ENCODE assay signal across 1 cellular context in the genomic region with DNA sequence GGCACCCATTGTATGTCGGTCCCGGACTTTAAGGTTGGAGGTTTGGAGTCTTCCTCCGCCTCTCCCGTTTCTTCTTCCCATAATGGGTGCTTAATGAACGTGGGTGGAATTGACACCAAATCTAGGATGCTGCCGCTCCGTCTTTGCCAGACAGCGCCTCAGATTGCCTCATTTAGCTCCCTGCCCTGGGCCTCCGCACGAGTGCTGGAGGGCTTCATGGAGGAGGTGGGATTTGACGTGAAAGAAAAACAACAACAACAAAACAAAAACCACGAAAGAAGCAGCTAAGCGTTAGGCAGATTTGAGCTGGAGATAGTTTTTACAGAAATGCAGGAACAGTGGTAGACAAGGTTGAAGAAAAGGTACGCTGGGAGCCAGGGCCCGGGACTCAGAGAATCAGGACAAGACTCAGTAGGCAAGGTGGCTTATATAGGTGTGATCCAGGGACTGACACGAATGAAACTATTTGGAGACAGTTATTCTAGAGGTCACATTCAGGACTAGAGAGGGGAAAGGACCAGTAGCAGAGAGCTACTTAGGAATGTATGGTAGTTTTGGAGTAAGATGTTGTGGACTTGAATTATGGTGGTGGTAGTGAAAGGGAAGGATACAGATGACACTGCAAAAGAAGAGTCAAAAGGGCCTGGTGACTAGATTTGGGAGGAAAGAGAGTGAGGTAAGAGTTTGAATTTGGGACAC.
TF ChIP-seq lines count a peak whose summit lies in the region.

No MANE protein-coding gene starts in this region.

TF ChIP-seq in H1, 55 proteins besides CTCF, POLR2A, EP300 and RAD21:
- TF ChIP-seq, protein P1, sequence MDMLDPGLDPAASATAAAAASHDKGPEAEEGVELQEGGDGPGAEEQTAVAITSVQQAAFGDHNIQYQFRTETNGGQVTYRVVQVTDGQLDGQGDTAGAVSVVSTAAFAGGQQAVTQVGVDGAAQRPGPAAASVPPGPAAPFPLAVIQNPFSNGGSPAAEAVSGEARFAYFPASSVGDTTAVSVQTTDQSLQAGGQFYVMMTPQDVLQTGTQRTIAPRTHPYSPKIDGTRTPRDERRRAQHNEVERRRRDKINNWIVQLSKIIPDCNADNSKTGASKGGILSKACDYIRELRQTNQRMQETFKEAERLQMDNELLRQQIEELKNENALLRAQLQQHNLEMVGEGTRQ (IDR thresholded peaks at IDR 0.05; ENCODE audit: low read length): no peak
- no peak for TF ChIP-seq ASH2L (IDR thresholded peaks at IDR 0.05; ENCODE audit: low read length)
- no peak for TF ChIP-seq EZH2 (IDR thresholded peaks at IDR 0.05; ENCODE audit: low read depth, low read length, severe bottlenecking)
- TF ChIP-seq MAFK (IDR thresholded peaks at IDR 0.05; ENCODE audit: low read depth, low read length): no peak
- no peak for TF ChIP-seq RFX5 (IDR thresholded peaks at IDR 0.05; ENCODE audit: borderline replicate concordance, low read depth, low read length)
